In genomic region chr3:10707984-10708868, GRCh38 we compare ENCODE assay signal across 16 cellular contexts.
DNase-seq lines count a peak whose midpoint lies in the region; ATAC-seq and TF ChIP-seq lines count a peak whose summit lies in the region.
"Had no signal": no experiment of that assay in that cellular context is flagged by ENCODE, and none has a peak within 500 bp of the region (broad histone marks: within the 10 kb centered on the region; RNA-seq: fewer than 3 reads in every experiment).

No MANE protein-coding gene starts in this region.

- peaks cover 59% of the 10 kb centered on the region for H3K27me3 ChIP-seq in RWPE2 (ENCODE audit: insufficient read depth, poor library complexity, severe bottlenecking)
- H3K27me3 ChIP-seq in iPS-15b (ENCODE audit: control insufficient read depth, insufficient read depth, low read length), result peaks cover 56% of the 10 kb centered on the region

- no peak for TF ChIP-seq CTCF in RWPE2 (IDR thresholded peaks at IDR 0.05; ENCODE audit: poor library complexity, severe bottlenecking)

- H3K4me1 ChIP-seq in RWPE2 (ENCODE audit: insufficient read depth, poor library complexity, severe bottlenecking) (no peaks in the 10 kb centered on the region), iPS-15b (ENCODE audit: control insufficient read depth, insufficient read depth, low read length) (no peaks in the 10 kb centered on the region)

- H3K27ac ChIP-seq in RWPE2 (ENCODE audit: poor library complexity, severe bottlenecking), result no peak overlapping the region
- H3K27ac ChIP-seq: HL-60 had no signal

- ATAC-seq in RWPE2 (ENCODE audit: low read depth), result peak; percentile 12; the same call in 1 of the 3 replicates
- no peak for ATAC-seq in GM18520 (IDR thresholded peaks at IDR 0.05; ENCODE audit: unreplicated experiment)
- ATAC-seq: activated CD8-positive, alpha-beta T cell treated with anti-CD3 and anti-CD28 coated beads for 36 hours; CD8-positive, alpha-beta T cell had no signal

- no peak overlapping the region for H3K9ac ChIP-seq in iPS-15b (ENCODE audit: low read depth, low read length)

- DNase-seq in NCI-H1105 treated with DMSO at 0.1 percent for 48 hours (lab: John Stamatoyannopoulos, UW) (peak; percentile 1), NCI-H1105 (lab: John Stamatoyannopoulos, UW) (no peak), RWPE2 (ENCODE audit: low spot score) (no peak), retina (peak; percentile 76), globus pallidus (ENCODE audit: low spot score) (no peak)
- DNase-seq in effector CD8-positive, alpha-beta T cell (lab: John Stamatoyannopoulos, UW), result no peak
- DNase-seq: activated CD8-positive, alpha-beta T cell treated with anti-CD3 and anti-CD28 coated beads for 36 hours; activated gamma-delta T cell treated with Interleukin-2 at 50 U/mL for 16 hours; CD8-positive, alpha-beta T cell; foreskin melanocyte; GF-D8; NCI-H2081 treated with DMSO at 0.1 percent for 48 hours; Right ventricle myocardium superior had no signal

- no peak overlapping the region for H3K4me3 ChIP-seq in RWPE2 (ENCODE audit: severe bottlenecking)
- H3K4me3 ChIP-seq in iPS-15b (ENCODE audit: low read depth, low read length), result peak overlapping the region; percentile 45

- H3K9me3 ChIP-seq in RWPE2 (ENCODE audit: severe bottlenecking), result no peaks in the 10 kb centered on the region
- H3K9me3 ChIP-seq in iPS-15b (ENCODE audit: control insufficient read depth, insufficient read depth, low read length), result no peaks in the 10 kb centered on the region

- H3K36me3 ChIP-seq in RWPE2 (ENCODE audit: low read depth), result no peaks in the 10 kb centered on the region
- no peaks in the 10 kb centered on the region for H3K36me3 ChIP-seq in iPS-15b (ENCODE audit: control insufficient read depth, insufficient read depth, low read length)

Comparison
In these comparisons a context has a peak if more than half of its experiments do, and no peak if none do; other contexts are left out.
1. DNase-seq: peak in NCI-H1105 treated with DMSO at 0.1 percent for 48 hours (single experiment) and retina (single experiment); none in NCI-H1105 (single experiment), RWPE2 (single experiment), effector CD8-positive, alpha-beta T cell (single experiment) and globus pallidus (single experiment).